ENCODE assay signal across 8 cellular contexts in genomic region chr14:77036484-77037337, GRCh38. TPM values are rescaled to one million over a fixed set of nuclear protein-coding genes. Genes with fewer than 3 reads are reported as not detected.
DNase-seq lines count a peak whose midpoint lies in the region; ATAC-seq, FAIRE-seq and TF ChIP-seq lines count a peak whose summit lies in the region.

No MANE protein-coding gene starts in this region.

- peaks cover 60% of the 10 kb centered on the region for H3K4me1 Mint-ChIP-seq in Calu3 (ENCODE audit: low read depth, unreplicated experiment)

- TF ChIP-seq CTCF in Calu3 (IDR thresholded peaks at IDR 0.05; ENCODE audit: unreplicated experiment): no peak
- no peak for TF ChIP-seq CTCF in K562 (IDR thresholded peaks at IDR 0.05 in 2 of 3, conservative IDR thresholded peaks at IDR 0.05 in 1 of 3; ENCODE audit: insufficient read depth in 2 of 3, low read depth in 1 of 3, low read length in 3 of 3)
- TF ChIP-seq CTCF in parathyroid adenoma (IDR thresholded peaks at IDR 0.05): no peak

- no peaks in the 10 kb centered on the region for H4K20me1 ChIP-seq in K562 (replicated peaks; ENCODE audit: control insufficient read depth, insufficient read depth, low read length)

- H3K4me3 Mint-ChIP-seq in Calu3 (ENCODE audit: low read depth, unreplicated experiment): no peak overlapping the region

- intact Hi-C loops in Calu3 (cut with micrococcal nuclease; ENCODE audit: unreplicated experiment) (no loop called here), K562 (cut with micrococcal nuclease) (no loop called here)

- BruUV-seq in Calu3 (replicated peaks; lab: Mats Ljungman, UMichigan) (no TSS peak), K562 (replicated peaks; lab: Mats Ljungman, UMichigan) (no TSS peak)

- peaks cover 34% of the 10 kb centered on the region for H3K36me3 Mint-ChIP-seq in Calu3 (ENCODE audit: insufficient read depth, unreplicated experiment)

- no peaks in the 10 kb centered on the region for H3K9me3 Mint-ChIP-seq in Calu3 (ENCODE audit: low read depth, unreplicated experiment)

- no peak overlapping the region for H3K27ac ChIP-seq in K562 (ENCODE audit: extremely low read depth, low read depth, low read length)
- H3K27ac ChIP-seq in parathyroid adenoma: peak overlapping the region; percentile 25

- no peak for FAIRE-seq in K562 (lab: Jason Lieb, UNC)

- POLR2A ChIA-PET in K562 (lab: Yijun Ruan, JAX): interaction anchor here (0.8 to 0.9 kb wide), 2 partner anchors 9 to 60 kb away, joined by 3 to 4 read pairs; no protein-coding TSS in a partner anchor

- H3K9me1 ChIP-seq in K562 (ENCODE audit: control insufficient read depth, insufficient read depth, low read length): no peaks in the 10 kb centered on the region

- DNase-seq in Calu3: no peak
- no peak for DNase-seq in K562 (ENCODE audit: extremely low read depth in 1 of 4, low spot score in 3 of 4)
- no peak for DNase-seq in ecto neural progenitor cell (ENCODE audit: low spot score)
- DNase-seq in NCI-H187 treated with DMSO at 0.1 percent for 48 hours (lab: John Stamatoyannopoulos, UW): no peak
- no peak for DNase-seq in SHP77 (lab: John Stamatoyannopoulos, UW)

- H2AFZ ChIP-seq in K562 (ENCODE audit: low read depth, low read length): peak overlapping the region; percentile 87
- no peak overlapping the region for H2AFZ ChIP-seq in parathyroid adenoma

- in situ Hi-C loops in K562 (cut with MboI): no loop called here

- H3K4me3 ChIP-seq in K562: no peak overlapping the region
- H3K4me3 ChIP-seq in parathyroid adenoma (ENCODE audit: low read depth, low read length): no peak overlapping the region

- H3K79me2 ChIP-seq in K562 (ENCODE audit: control insufficient read depth, insufficient read depth, low read length) (no peaks in the 10 kb centered on the region), parathyroid adenoma (no peaks in the 10 kb centered on the region)

- TF ChIP-seq EP300 in K562 (IDR thresholded peaks at IDR 0.05; ENCODE audit: low read length): no peak

- peaks cover 39 to 42% of the 10 kb centered on the region in 2 experiments for H3K4me1 ChIP-seq in K562 (replicated peaks in 1 of 2; ENCODE audit: control insufficient read depth in 2 of 2, insufficient read depth in 2 of 2, low read length in 2 of 2)
- peaks cover 52% of the 10 kb centered on the region for H3K4me1 ChIP-seq in parathyroid adenoma

- H3K36me3 ChIP-seq in K562 (ENCODE audit: control insufficient read depth, insufficient read depth, low read length) (no peaks in the 10 kb centered on the region), parathyroid adenoma (ENCODE audit: control insufficient read depth, insufficient read depth, low read length) (no peaks in the 10 kb centered on the region)

- H3K27me3 Mint-ChIP-seq in Calu3 (ENCODE audit: unreplicated experiment): no peaks in the 10 kb centered on the region

- TF ChIP-seq RAD21 in K562 (CRISPR knock-in tag; conservative IDR thresholded peaks at IDR 0.05 in 1 of 2, IDR thresholded peaks at IDR 0.05 in 1 of 2): no peak

- H3K9ac ChIP-seq in K562 (ENCODE audit: insufficient read depth in 1 of 2, low read depth in 2 of 2, low read length in 2 of 2) (peak overlapping the region in 1 of 2 experiments; percentile 28; a peak in 2 of 4 replicates), parathyroid adenoma (no peak overlapping the region)

- no peak overlapping the region for H3K4me2 ChIP-seq in K562 (ENCODE audit: insufficient read depth, low read length)
- no peak overlapping the region for H3K4me2 ChIP-seq in parathyroid adenoma (ENCODE audit: low read length)

- TF ChIP-seq POLR2A in K562 (conservative IDR thresholded peaks at IDR 0.05): no peak

- H3K9me3 ChIP-seq in K562 (replicated peaks; ENCODE audit: control insufficient read depth, insufficient read depth, low read depth, low read length): no peaks in the 10 kb centered on the region
- no peaks in the 10 kb centered on the region for H3K9me3 ChIP-seq in parathyroid adenoma (ENCODE audit: control insufficient read depth, low read length)

- H3K27me3 ChIP-seq in K562 (ENCODE audit: control insufficient read depth in 2 of 2, insufficient read depth in 2 of 2, low read length in 2 of 2) (no peaks in the 10 kb centered on the region), parathyroid adenoma (ENCODE audit: control insufficient read depth, insufficient read depth, low read length) (no peaks in the 10 kb centered on the region)

- ATAC-seq in HG03095 (IDR thresholded peaks at IDR 0.05; ENCODE audit: unreplicated experiment) (peak; percentile 29), K562 (no peak), HG03460 (IDR thresholded peaks at IDR 0.05; ENCODE audit: unreplicated experiment) (no peak)

- 59% methylated on average over 7 of the region's 7 CpGs for WGBS in K562 (ENCODE audit: insufficient coverage, low coverage, missing lambda C conversion rate)

- H3K27ac Mint-ChIP-seq in Calu3 (ENCODE audit: unreplicated experiment): peak overlapping the region; percentile 6

- CTCF ChIA-PET in Calu3 (lab: Charles Lee) (no interaction called here), K562 (lab: Yijun Ruan, JAX; ENCODE audit: low intra/inter-chr PET ratio) (no interaction called here)

TF ChIP-seq in K562, 482 proteins besides CTCF, POLR2A, EP300 and RAD21 (continues in another document):
- TF ChIP-seq TBP (optimal IDR thresholded peaks at IDR 0.05; ENCODE audit: low read depth, low read length): no peak
- TF ChIP-seq ELF2 (CRISPR knock-in tag; IDR thresholded peaks at IDR 0.05): no peak
- no peak for TF ChIP-seq FOXP4 (CRISPR knock-in tag; IDR thresholded peaks at IDR 0.05; ENCODE audit: borderline replicate concordance)
- TF ChIP-seq L3MBTL2 (IDR thresholded peaks at IDR 0.05): 0 out of 2 replicates have a peak, but pooled peaks have one; percentile 15
- TF ChIP-seq SPI1 (IDR thresholded peaks at IDR 0.05; ENCODE audit: borderline replicate concordance, low read depth, low read length): no peak
- no peak for TF ChIP-seq ATF4 (CRISPR knock-in tag; IDR thresholded peaks at IDR 0.05)
- no peak for TF ChIP-seq CBFA2T2 (conservative IDR thresholded peaks at IDR 0.05)
- no peak for TF ChIP-seq ARID3B (CRISPR knock-in tag; IDR thresholded peaks at IDR 0.05; ENCODE audit: borderline replicate concordance)
- TF ChIP-seq TCF15 (CRISPR knock-in tag; IDR thresholded peaks at IDR 0.05): no peak

RNA-seq across cellular contexts. Expression of gene IRF2BPL, which starts 8.2 kb away (rescaled TPM):
- 30.1 and 33.1 TPM in 2 replicates for total RNA-seq in Calu3 (2022)
- total RNA-seq in K562 (2011; cell fraction: chromatin; rRNA removed; ENCODE audit: low replicate concordance): 1.8 and 3.8 TPM in 2 replicates
- 5.5 and 6.5 TPM in 2 replicates for total RNA-seq in K562 (2011; cell fraction: nucleolus; rRNA removed)
- 2.5 and 3.7 TPM in 2 replicates for total RNA-seq in K562 (2011; cell fraction: nucleoplasm; rRNA removed)
- 14.4 and 18.2 TPM in 2 replicates for total RNA-seq in K562 (2014; rRNA removed)
- total RNA-seq in K562 (2014; rRNA removed; fragmentation: Illumina TruSeq; extraction: Trizol): 2.4 and 2.5 TPM in 2 replicates
- total RNA-seq in K562 (2015; rRNA removed; fragmentation: Illumina TruSeq; extraction: Trizol): 4.2 and 5.1 TPM in 2 replicates
- 21.6 and 22.1 TPM in 2 replicates for total RNA-seq in K562 (2021)
- polyA plus RNA-seq in K562 (2011; rRNA removed): 1.3 and 2.8 TPM in 2 replicates
- polyA plus RNA-seq in K562 (2011; cell fraction: cytosol; rRNA removed): 1.7 and 4.5 TPM in 2 replicates
- 3.2 and 4.7 TPM in 2 replicates for polyA plus RNA-seq in K562 (2011; cell fraction: nucleus; rRNA removed)
- 16.8 and 19.2 TPM in 2 replicates for polyA plus RNA-seq in K562 (2012)
- polyA plus RNA-seq in K562 (2014; fragmentation: Illumina TruSeq; extraction: Trizol): 2.5 and 3.6 TPM in 2 replicates
- under 1 TPM; 0.52 to 0.75 TPM for polyA plus RNA-seq in K562 (2014; fragmentation: Nextera tagmentation; extraction: Ambion mirVana)
- polyA plus RNA-seq in K562 (2014; rRNA removed): 6.5 and 6.9 TPM in 2 replicates
- 2.2 TPM in 2 replicates for polyA minus RNA-seq in K562 (2011; rRNA and poly(A)+ RNA removed)
- 6.6 and 10.5 TPM in 2 replicates for polyA minus RNA-seq in K562 (2011; cell fraction: cytosol; rRNA and poly(A)+ RNA removed)
- polyA minus RNA-seq in K562 (2011; cell fraction: nucleus; rRNA and poly(A)+ RNA removed): 3.1 and 5.6 TPM in 2 replicates
